20 cellular contexts compared by ENCODE assay signal in the genomic region with DNA sequence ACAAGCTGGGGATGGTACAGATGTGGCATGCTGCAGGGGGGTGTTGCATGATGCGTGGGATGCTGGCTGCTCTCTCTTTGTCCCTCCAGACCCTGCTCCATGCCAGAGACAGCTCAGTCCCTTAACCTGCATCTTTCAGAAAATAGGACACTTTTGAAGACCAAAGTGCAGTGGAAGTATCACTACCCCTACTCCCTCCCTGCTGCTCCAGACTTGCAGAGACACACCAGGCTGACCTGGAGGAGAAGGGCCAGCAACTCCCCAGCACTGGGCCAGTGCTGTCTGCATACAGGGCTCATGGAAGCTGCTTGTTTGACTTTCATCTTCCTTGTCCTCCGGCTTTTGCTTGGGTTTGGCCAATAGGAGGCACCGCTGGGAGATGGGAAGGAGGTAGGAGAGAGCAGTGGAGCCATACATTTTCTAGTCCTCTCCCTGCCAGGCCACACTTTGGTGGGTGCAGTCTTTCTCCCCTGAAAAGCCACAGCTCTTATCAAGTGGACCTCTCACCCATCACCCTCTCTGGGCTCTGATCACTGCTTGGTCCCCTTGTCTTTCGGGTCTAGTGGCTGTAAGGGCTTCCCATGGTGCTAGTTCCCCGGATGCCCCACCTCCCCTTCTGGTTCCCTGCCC. TPM values are rescaled to one million over a fixed set of nuclear protein-coding genes. Genes with fewer than 3 reads are reported as not detected.
DNase-seq lines count a peak whose midpoint lies in the region; ATAC-seq and TF ChIP-seq lines count a peak whose summit lies in the region.
"Had no signal": no experiment of that assay in that cellular context is flagged by ENCODE, and none has a peak within 500 bp of the region (broad histone marks: within the 10 kb centered on the region; RNA-seq: fewer than 3 reads in every experiment).

No MANE protein-coding gene starts in this region.

- H3K9me3 ChIP-seq in Caco-2 (peaks cover 6% of the 10 kb centered on the region; the same call in 1 of the 2 replicates), neural progenitor cell (ENCODE audit: low read depth) (no peaks in the 10 kb centered on the region)
- H3K9me3 ChIP-seq: HAP-1, SJSA1 had no signal

- H3F3A ChIP-seq in neural progenitor cell (ENCODE audit: low read depth), result peaks cover 11% of the 10 kb centered on the region

- CTCF ChIA-PET in activated CD8-positive, alpha-beta memory T cell treated with anti-CD3 and anti-CD28 coated beads, Interleukin-2, amount 10 ng/mL, durations not matched to agents 7 days and 5 days (lab: Charles Lee), result no interaction called here
- CTCF ChIA-PET in Caco-2 (lab: Charles Lee), result no interaction called here

- no peaks in the 10 kb centered on the region for H3K79me2 ChIP-seq in neural progenitor cell (ENCODE audit: low read depth)

- intact Hi-C loops in Caco-2 (cut with micrococcal nuclease; ENCODE audit: unreplicated experiment), result no loop called here

- H3K36me3 Mint-ChIP-seq in activated CD8-positive, alpha-beta memory T cell treated with anti-CD3 and anti-CD28 coated beads, Interleukin-2, amount 10 ng/mL, durations not matched to agents 7 days and 5 days, result no peaks in the 10 kb centered on the region
- no peaks in the 10 kb centered on the region for H3K36me3 Mint-ChIP-seq in Caco-2 (ENCODE audit: insufficient read depth, unreplicated experiment)
- H3K36me3 Mint-ChIP-seq in neural progenitor cell, result peaks cover 4% of the 10 kb centered on the region

- POLR2A ChIA-PET in Caco-2 (lab: Charles Lee), result no interaction called here

- no peak for TF ChIP-seq CTCF in Caco-2 (IDR thresholded peaks at IDR 0.05; ENCODE audit: insufficient read depth in 1 of 2, low read depth in 1 of 2, low read length in 1 of 2, severe bottlenecking in 1 of 2, unreplicated experiment in 1 of 2)
- TF ChIP-seq CTCF in neural progenitor cell (IDR thresholded peaks at IDR 0.05), result no peak
- no peak for TF ChIP-seq CTCF in brain microvascular endothelial cell (IDR thresholded peaks at IDR 0.05; ENCODE audit: low read depth, low read length, missing control alignments)

- no peak overlapping the region for H2AFZ ChIP-seq in neural progenitor cell (replicated peaks)
- H2AFZ ChIP-seq: GM23338, PC-9 had no signal

- BruUV-seq in Caco-2 (replicated peaks; lab: Mats Ljungman, UMichigan), result no TSS peak

- no peaks in the 10 kb centered on the region for H3K9me3 Mint-ChIP-seq in activated CD8-positive, alpha-beta memory T cell treated with anti-CD3 and anti-CD28 coated beads, Interleukin-2, amount 10 ng/mL, durations not matched to agents 7 days and 5 days (ENCODE audit: low read depth)
- peaks cover 10% of the 10 kb centered on the region for H3K9me3 Mint-ChIP-seq in Caco-2 (ENCODE audit: unreplicated experiment)
- no peaks in the 10 kb centered on the region for H3K9me3 Mint-ChIP-seq in neural progenitor cell
- H3K9me3 Mint-ChIP-seq: GM23338 had no signal

- DNase-seq in activated CD8-positive, alpha-beta memory T cell treated with anti-CD3 and anti-CD28 coated beads for 24 hours, result peak; percentile 42
- DNase-seq in activated CD8-positive, alpha-beta memory T cell treated with anti-CD3 and anti-CD28 coated beads, Interleukin-2, amount 10 ng/mL, durations not matched to agents 7 days and 5 days, result no peak
- DNase-seq in Caco-2 (no peak), ecto neural progenitor cell (ENCODE audit: low spot score) (peak; percentile 30), neural progenitor cell (ENCODE audit: low spot score) (no peak), brain microvascular endothelial cell (no peak)
- DNase-seq: 8988T, ACHN, MV-4-11, NCI-H1105, NCI-H1436 treated with DMSO at 0.1 percent for 48 hours, NCI-H187 treated with DMSO at 0.1 percent for 48 hours, NCI-H446, PC-9 had no signal

- no peak overlapping the region for H3K27ac ChIP-seq in neural progenitor cell
- no peak overlapping the region for H3K27ac ChIP-seq in brain microvascular endothelial cell
- H3K27ac ChIP-seq: PC-9, SJSA1 had no signal

- in situ Hi-C loops in brain microvascular endothelial cell (cut with HindIII; ENCODE audit: low pct_ligation_motif_present, low sequenced_read_pairs), result no loop called here

- H3K36me3 ChIP-seq in Caco-2 (ENCODE audit: control insufficient read depth, insufficient read depth, low read length), result no peaks in the 10 kb centered on the region
- H3K36me3 ChIP-seq in neural progenitor cell, result no peaks in the 10 kb centered on the region
- H3K36me3 ChIP-seq in brain microvascular endothelial cell (replicated peaks), result no peaks in the 10 kb centered on the region
- H3K36me3 ChIP-seq: HAP-1, SJSA1 had no signal

- H3K4me2 ChIP-seq in neural progenitor cell, result no peak overlapping the region
- H3K4me2 ChIP-seq: GM23338, PC-9 had no signal

- no peaks in the 10 kb centered on the region for H3K27me3 Mint-ChIP-seq in activated CD8-positive, alpha-beta memory T cell treated with anti-CD3 and anti-CD28 coated beads, Interleukin-2, amount 10 ng/mL, durations not matched to agents 7 days and 5 days
- H3K27me3 Mint-ChIP-seq in Caco-2 (ENCODE audit: insufficient read depth, unreplicated experiment) (no peaks in the 10 kb centered on the region), neural progenitor cell (ENCODE audit: insufficient read depth, low read depth) (peaks cover 16% of the 10 kb centered on the region)

- H3K4me3 ChIP-seq in Caco-2 (ENCODE audit: low read depth, low read length), result no peak overlapping the region
- no peak overlapping the region for H3K4me3 ChIP-seq in neural progenitor cell
- H3K4me3 ChIP-seq in brain microvascular endothelial cell (ENCODE audit: low read depth, low read length), result no peak overlapping the region
- H3K4me3 ChIP-seq: GM23338, HAP-1, PC-9, SJSA1 had no signal

- H3K4me1 Mint-ChIP-seq in activated CD8-positive, alpha-beta memory T cell treated with anti-CD3 and anti-CD28 coated beads, Interleukin-2, amount 10 ng/mL, durations not matched to agents 7 days and 5 days, result no peaks in the 10 kb centered on the region
- H3K4me1 Mint-ChIP-seq in Caco-2 (ENCODE audit: low read depth, unreplicated experiment) (peaks cover 28% of the 10 kb centered on the region), neural progenitor cell (peaks cover 53% of the 10 kb centered on the region)

- H3K27ac Mint-ChIP-seq in activated CD8-positive, alpha-beta memory T cell treated with anti-CD3 and anti-CD28 coated beads, Interleukin-2, amount 10 ng/mL, durations not matched to agents 7 days and 5 days, result no peak overlapping the region
- H3K27ac Mint-ChIP-seq in Caco-2 (ENCODE audit: unreplicated experiment) (peak overlapping the region; percentile 12), neural progenitor cell (peak overlapping the region; percentile 38)
- H3K27ac Mint-ChIP-seq: GM23338 had no signal

- no peak overlapping the region for H3K4me3 Mint-ChIP-seq in activated CD8-positive, alpha-beta memory T cell treated with anti-CD3 and anti-CD28 coated beads, Interleukin-2, amount 10 ng/mL, durations not matched to agents 7 days and 5 days
- H3K4me3 Mint-ChIP-seq in Caco-2 (ENCODE audit: unreplicated experiment), result no peak overlapping the region
- H3K4me3 Mint-ChIP-seq in neural progenitor cell, result peak overlapping the region; percentile 15
- H3K4me3 Mint-ChIP-seq: GM23338 had no signal

- H3K27me3 ChIP-seq in Caco-2 (replicated peaks; ENCODE audit: control insufficient read depth, insufficient read depth, low read length) (no peaks in the 10 kb centered on the region), neural progenitor cell (no peaks in the 10 kb centered on the region), brain microvascular endothelial cell (replicated peaks) (no peaks in the 10 kb centered on the region)
- H3K27me3 ChIP-seq: SJSA1 had no signal

- peaks cover 35% of the 10 kb centered on the region for H3K4me1 ChIP-seq in Caco-2
- H3K4me1 ChIP-seq in neural progenitor cell, result peaks cover 28% of the 10 kb centered on the region
- H3K4me1 ChIP-seq: SJSA1 had no signal

- H3K9ac ChIP-seq in neural progenitor cell, result no peak overlapping the region

- H4K20me1 ChIP-seq in neural progenitor cell (ENCODE audit: low read depth), result no peaks in the 10 kb centered on the region

- no peak for ATAC-seq in activated CD8-positive, alpha-beta memory T cell treated with anti-CD3 and anti-CD28 coated beads, Interleukin-2, amount 10 ng/mL, durations not matched to agents 7 days and 5 days
- ATAC-seq in HG03045 (IDR thresholded peaks at IDR 0.05; ENCODE audit: unreplicated experiment) (no peak), HG03442 (IDR thresholded peaks at IDR 0.05; ENCODE audit: unreplicated experiment) (no peak)
- ATAC-seq: GM23338, Right ventricle myocardium inferior had no signal

RNA-seq across cellular contexts. Expression of gene NKD1, which starts 46.1 kb away (rescaled TPM):
- total RNA-seq in activated CD8-positive, alpha-beta memory T cell treated with anti-CD3 and anti-CD28 coated beads, Interleukin-2, amount 10 ng/mL, durations not matched to agents 7 days and 5 days, result 1 to 10 TPM in 1 of 2 experiments, under 1 TPM in 1; 0.33 to 2.1 TPM
- total RNA-seq in Caco-2 (2022), result 37.9 and 54.9 TPM in 2 replicates
- total RNA-seq in neural progenitor cell (ENCODE audit: low replicate concordance), result 3.3 and 5.3 TPM in 2 replicates

Comparison
In these comparisons a context has a peak if more than half of its experiments do, and no peak if none do; other contexts are left out.
1. DNase-seq: peak in activated CD8-positive, alpha-beta memory T cell treated with anti-CD3 and anti-CD28 coated beads for 24 hours (single experiment) and ecto neural progenitor cell (single experiment); none in activated CD8-positive, alpha-beta memory T cell treated with anti-CD3 and anti-CD28 coated beads, Interleukin-2, amount 10 ng/mL, durations not matched to agents 7 days and 5 days (single experiment), Caco-2 (0 of 2), neural progenitor cell (single experiment) and brain microvascular endothelial cell (single experiment).